ENCODE assay signal across 1 cellular context in the genomic region with DNA sequence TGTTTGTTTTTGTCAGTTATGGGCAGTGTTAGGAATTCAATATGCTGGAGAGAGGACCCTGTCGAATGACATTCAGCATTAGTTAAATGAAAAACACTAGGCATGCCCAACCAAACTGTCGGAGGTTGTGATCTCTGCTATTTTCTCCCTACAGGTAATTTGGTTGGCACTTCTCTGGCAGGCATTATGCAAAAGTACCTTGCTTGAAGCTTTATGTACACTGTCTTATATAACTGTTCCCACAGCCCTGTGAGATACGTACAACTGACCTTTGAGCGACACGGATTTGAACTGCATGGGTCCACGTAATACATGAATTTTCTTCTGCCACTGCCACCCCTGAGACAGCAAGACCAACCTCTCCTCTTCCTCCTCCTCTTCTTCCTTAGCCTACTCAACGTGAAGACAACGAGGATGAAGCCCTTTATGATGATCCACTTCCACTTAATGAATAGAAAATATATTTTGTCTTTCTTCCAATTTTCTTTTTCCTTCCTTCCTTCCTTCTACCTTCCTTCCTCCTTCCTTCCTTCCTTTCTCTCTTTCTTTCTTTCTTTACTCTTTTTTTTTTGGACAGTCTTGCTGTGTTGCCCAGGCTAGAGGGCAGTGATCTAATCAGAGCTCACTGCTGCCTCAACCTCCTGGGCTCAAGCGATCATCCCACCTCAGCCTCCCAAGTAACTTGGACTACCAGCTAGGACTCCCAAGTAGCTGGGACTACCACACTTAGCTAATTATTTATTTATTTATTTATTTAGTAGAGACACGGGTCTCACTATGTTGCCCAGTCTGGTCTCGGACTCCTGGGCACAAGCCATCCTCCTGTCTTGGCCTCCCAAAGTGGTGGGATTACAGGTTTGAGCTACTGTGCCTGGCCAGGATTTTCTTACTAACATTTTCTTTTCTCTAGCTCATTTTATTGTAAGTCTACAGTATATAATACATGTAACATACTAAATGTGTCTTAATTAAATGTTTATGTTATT.
A peak's percentile ranks its signal among the peaks of the same experiment; 100 is the strongest.
TF ChIP-seq lines count a peak whose summit lies in the region.

No MANE protein-coding gene starts in this region.

TF ChIP-seq in HepG2, 621 proteins besides CTCF, POLR2A, EP300 and RAD21 (continued from another document and continues in another):
- TF ChIP-seq MTERF4 (CRISPR knock-in tag; IDR thresholded peaks at IDR 0.05) (no peak), NR3C1 (CRISPR knock-in tag; IDR thresholded peaks at IDR 0.05) (no peak), DBP (CRISPR knock-in tag; IDR thresholded peaks at IDR 0.05; ENCODE audit: not compliant biosample characterization) (no peak), GTF3A (CRISPR knock-in tag; conservative IDR thresholded peaks at IDR 0.05) (no peak), ZBTB7B (CRISPR knock-in tag; IDR thresholded peaks at IDR 0.05) (peak; percentile 62; the same call in 1 of the 2 replicates), DNMT1 (CRISPR knock-in tag; IDR thresholded peaks at IDR 0.05) (no peak), ZNF891 (CRISPR knock-in tag; IDR thresholded peaks at IDR 0.05) (no peak), ZNF75D (CRISPR knock-in tag; IDR thresholded peaks at IDR 0.05; ENCODE audit: borderline replicate concordance) (no peak), ZNF777 (CRISPR knock-in tag; IDR thresholded peaks at IDR 0.05) (no peak), NBN (conservative IDR thresholded peaks at IDR 0.05) (no peak), HDAC2 (CRISPR knock-in tag; IDR thresholded peaks at IDR 0.05) (peak; percentile 79), HMG20B (CRISPR knock-in tag; conservative IDR thresholded peaks at IDR 0.05) (no peak), ZNF205 (CRISPR knock-in tag; IDR thresholded peaks at IDR 0.05) (peak; percentile 47; the same call in 1 of the 2 replicates), SIX1 (CRISPR knock-in tag; IDR thresholded peaks at IDR 0.05; ENCODE audit: borderline replicate concordance) (peak; percentile 61; the same call in 1 of the 2 replicates), ZNF207 (IDR thresholded peaks at IDR 0.05; ENCODE audit: borderline replicate concordance) (no peak), KAT2B (IDR thresholded peaks at IDR 0.05; ENCODE audit: borderline replicate concordance, low read depth, low read length) (no peak), HNF4G (IDR thresholded peaks at IDR 0.05; ENCODE audit: borderline replicate concordance, low read depth, low read length) (peak; percentile 81), HNF4G (CRISPR knock-in tag; IDR thresholded peaks at IDR 0.05; ENCODE audit: borderline replicate concordance, low read depth) (peak; percentile 93), BRD4 (CRISPR knock-in tag; IDR thresholded peaks at IDR 0.05) (no peak), PCBP2 (optimal IDR thresholded peaks at IDR 0.05; ENCODE audit: low read depth, low read length, poor library complexity, severe bottlenecking) (no peak), TARDBP (CRISPR knock-in tag; IDR thresholded peaks at IDR 0.05) (no peak), YY1 (IDR thresholded peaks at IDR 0.05; ENCODE audit: insufficient read depth, insufficient replicate concordance, low read depth, low read length) (no peak), ETV6 (CRISPR knock-in tag; conservative IDR thresholded peaks at IDR 0.05) (no peak), ZBED4 (CRISPR knock-in tag; IDR thresholded peaks at IDR 0.05; ENCODE audit: borderline replicate concordance) (no peak), ZNF441 (CRISPR knock-in tag; IDR thresholded peaks at IDR 0.05; ENCODE audit: borderline replicate concordance) (peak; percentile 83), SAFB2 (CRISPR knock-in tag; IDR thresholded peaks at IDR 0.05; ENCODE audit: borderline replicate concordance, low read depth) (no peak), KDM1A (CRISPR knock-in tag; IDR thresholded peaks at IDR 0.05) (no peak), PCBP1 (IDR thresholded peaks at IDR 0.05; ENCODE audit: borderline replicate concordance, low read depth, low read length) (no peak), HOXD1 (CRISPR knock-in tag; IDR thresholded peaks at IDR 0.05) (no peak), ZBTB20 (CRISPR knock-in tag; IDR thresholded peaks at IDR 0.05; ENCODE audit: borderline replicate concordance, low read depth) (peak; percentile 53; the same call in 1 of the 2 replicates), ZFP62 (CRISPR knock-in tag; IDR thresholded peaks at IDR 0.05) (no peak), NFIB (CRISPR knock-in tag; IDR thresholded peaks at IDR 0.05; ENCODE audit: borderline replicate concordance) (no peak), KDM5A (IDR thresholded peaks at IDR 0.05; ENCODE audit: borderline replicate concordance, low read length) (no peak), ZNF775 (CRISPR knock-in tag; IDR thresholded peaks at IDR 0.05; ENCODE audit: borderline replicate concordance) (no peak), HDAC6 (IDR thresholded peaks at IDR 0.05; ENCODE audit: low read depth, low read length) (no peak), PHF20 (CRISPR knock-in tag; IDR thresholded peaks at IDR 0.05) (no peak), E2F5 (CRISPR knock-in tag; conservative IDR thresholded peaks at IDR 0.05) (no peak)
- TF ChIP-seq, protein P1, sequence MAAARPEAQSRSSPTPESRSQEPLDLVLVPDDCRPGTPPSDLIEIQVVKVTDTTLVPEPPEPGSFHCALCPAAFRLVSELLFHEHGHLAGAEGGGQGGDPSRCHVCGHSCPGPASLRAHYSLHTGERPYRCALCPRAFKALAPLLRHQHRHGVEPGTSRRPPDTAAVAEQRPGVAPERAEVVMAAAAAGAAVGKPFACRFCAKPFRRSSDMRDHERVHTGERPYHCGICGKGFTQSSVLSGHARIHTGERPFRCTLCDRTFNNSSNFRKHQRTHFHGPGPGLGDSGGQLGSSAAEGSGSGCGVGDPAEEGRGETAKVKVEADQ (CRISPR knock-in tag; IDR thresholded peaks at IDR 0.05; ENCODE audit: borderline replicate concordance) = 0 out of 2 replicates have a peak, but pooled peaks have one; percentile 35
- TF ChIP-seq, protein P2, sequence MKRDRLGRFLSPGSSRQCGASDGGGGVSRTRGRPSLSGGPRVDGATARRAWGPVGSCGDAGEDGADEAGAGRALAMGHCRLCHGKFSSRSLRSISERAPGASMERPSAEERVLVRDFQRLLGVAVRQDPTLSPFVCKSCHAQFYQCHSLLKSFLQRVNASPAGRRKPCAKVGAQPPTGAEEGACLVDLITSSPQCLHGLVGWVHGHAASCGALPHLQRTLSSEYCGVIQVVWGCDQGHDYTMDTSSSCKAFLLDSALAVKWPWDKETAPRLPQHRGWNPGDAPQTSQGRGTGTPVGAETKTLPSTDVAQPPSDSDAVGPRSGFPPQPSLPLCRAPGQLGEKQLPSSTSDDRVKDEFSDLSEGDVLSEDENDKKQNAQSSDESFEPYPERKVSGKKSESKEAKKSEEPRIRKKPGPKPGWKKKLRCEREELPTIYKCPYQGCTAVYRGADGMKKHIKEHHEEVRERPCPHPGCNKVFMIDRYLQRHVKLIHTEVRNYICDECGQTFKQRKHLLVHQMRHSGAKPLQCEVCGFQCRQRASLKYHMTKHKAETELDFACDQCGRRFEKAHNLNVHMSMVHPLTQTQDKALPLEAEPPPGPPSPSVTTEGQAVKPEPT (CRISPR knock-in tag; IDR thresholded peaks at IDR 0.05; ENCODE audit: low read depth) = 0 out of 2 replicates have a peak, but pooled peaks have one; percentile 37
- TF ChIP-seq, protein P3, sequence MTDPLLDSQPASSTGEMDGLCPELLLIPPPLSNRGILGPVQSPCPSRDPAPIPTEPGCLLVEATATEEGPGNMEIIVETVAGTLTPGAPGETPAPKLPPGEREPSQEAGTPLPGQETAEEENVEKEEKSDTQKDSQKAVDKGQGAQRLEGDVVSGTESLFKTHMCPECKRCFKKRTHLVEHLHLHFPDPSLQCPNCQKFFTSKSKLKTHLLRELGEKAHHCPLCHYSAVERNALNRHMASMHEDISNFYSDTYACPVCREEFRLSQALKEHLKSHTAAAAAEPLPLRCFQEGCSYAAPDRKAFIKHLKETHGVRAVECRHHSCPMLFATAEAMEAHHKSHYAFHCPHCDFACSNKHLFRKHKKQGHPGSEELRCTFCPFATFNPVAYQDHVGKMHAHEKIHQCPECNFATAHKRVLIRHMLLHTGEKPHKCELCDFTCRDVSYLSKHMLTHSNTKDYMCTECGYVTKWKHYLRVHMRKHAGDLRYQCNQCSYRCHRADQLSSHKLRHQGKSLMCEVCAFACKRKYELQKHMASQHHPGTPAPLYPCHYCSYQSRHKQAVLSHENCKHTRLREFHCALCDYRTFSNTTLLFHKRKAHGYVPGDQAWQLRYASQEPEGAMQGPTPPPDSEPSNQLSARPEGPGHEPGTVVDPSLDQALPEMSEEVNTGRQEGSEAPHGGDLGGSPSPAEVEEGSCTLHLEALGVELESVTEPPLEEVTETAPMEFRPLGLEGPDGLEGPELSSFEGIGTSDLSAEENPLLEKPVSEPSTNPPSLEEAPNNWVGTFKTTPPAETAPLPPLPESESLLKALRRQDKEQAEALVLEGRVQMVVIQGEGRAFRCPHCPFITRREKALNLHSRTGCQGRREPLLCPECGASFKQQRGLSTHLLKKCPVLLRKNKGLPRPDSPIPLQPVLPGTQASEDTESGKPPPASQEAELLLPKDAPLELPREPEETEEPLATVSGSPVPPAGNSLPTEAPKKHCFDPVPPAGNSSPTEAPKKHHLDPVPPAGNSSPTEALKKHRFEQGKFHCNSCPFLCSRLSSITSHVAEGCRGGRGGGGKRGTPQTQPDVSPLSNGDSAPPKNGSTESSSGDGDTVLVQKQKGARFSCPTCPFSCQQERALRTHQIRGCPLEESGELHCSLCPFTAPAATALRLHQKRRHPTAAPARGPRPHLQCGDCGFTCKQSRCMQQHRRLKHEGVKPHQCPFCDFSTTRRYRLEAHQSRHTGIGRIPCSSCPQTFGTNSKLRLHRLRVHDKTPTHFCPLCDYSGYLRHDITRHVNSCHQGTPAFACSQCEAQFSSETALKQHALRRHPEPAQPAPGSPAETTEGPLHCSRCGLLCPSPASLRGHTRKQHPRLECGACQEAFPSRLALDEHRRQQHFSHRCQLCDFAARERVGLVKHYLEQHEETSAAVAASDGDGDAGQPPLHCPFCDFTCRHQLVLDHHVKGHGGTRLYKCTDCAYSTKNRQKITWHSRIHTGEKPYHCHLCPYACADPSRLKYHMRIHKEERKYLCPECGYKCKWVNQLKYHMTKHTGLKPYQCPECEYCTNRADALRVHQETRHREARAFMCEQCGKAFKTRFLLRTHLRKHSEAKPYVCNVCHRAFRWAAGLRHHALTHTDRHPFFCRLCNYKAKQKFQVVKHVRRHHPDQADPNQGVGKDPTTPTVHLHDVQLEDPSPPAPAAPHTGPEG (CRISPR knock-in tag; IDR thresholded peaks at IDR 0.05) = peak; percentile 26; the same call in 1 of the 2 replicates
- TF ChIP-seq, protein P4, sequence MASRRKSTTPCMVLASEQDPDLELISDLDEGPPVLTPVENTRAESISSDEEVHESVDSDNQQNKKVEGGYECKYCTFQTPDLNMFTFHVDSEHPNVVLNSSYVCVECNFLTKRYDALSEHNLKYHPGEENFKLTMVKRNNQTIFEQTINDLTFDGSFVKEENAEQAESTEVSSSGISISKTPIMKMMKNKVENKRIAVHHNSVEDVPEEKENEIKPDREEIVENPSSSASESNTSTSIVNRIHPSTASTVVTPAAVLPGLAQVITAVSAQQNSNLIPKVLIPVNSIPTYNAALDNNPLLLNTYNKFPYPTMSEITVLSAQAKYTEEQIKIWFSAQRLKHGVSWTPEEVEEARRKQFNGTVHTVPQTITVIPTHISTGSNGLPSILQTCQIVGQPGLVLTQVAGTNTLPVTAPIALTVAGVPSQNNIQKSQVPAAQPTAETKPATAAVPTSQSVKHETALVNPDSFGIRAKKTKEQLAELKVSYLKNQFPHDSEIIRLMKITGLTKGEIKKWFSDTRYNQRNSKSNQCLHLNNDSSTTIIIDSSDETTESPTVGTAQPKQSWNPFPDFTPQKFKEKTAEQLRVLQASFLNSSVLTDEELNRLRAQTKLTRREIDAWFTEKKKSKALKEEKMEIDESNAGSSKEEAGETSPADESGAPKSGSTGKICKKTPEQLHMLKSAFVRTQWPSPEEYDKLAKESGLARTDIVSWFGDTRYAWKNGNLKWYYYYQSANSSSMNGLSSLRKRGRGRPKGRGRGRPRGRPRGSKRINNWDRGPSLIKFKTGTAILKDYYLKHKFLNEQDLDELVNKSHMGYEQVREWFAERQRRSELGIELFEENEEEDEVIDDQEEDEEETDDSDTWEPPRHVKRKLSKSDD (CRISPR knock-in tag; IDR thresholded peaks at IDR 0.05; ENCODE audit: low read depth) = no peak
